8 cellular contexts compared by ENCODE assay signal in the genomic region with DNA sequence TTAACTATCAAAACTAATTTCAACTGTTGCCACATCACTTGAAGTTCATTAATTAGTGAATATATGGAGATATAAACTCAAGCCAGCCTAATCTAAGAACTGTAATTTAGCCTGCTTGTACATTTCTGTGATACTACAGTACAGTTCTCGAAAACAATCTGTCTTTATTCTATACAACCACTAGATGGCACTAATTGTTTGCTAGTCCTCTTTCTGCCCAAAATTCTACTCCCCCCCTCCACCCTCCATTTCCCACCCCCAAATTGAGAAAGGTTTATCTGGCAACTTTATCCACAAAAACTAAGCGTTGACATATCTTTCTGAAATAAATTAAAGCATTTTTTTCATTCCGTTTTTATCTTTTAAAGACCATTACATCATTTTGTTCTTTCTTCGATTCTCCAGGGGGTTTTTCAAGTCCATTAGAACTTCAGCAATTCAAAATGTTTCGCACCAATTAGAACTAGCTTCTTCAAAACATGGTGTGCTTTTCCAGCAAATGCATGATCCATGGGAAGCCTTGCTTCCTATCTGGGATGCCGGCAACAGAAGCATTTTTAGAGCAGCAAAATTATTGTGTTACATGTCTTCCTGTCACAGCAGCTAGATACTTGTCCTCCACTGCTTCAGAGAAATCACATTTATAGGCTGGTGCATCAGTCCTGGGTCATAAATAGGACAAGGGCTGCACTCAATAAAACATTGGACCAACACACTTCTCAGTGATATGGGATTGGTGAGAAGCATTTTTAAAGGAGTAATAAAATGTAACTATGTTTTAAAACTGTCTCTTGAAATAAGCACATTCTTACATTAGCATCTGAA.
DNase-seq lines count a peak whose midpoint lies in the region; ATAC-seq and TF ChIP-seq lines count a peak whose summit lies in the region.

No MANE protein-coding gene starts in this region.

- peak; percentile 78 for TF ChIP-seq CTCF in Loucy (conservative IDR thresholded peaks at IDR 0.05; ENCODE audit: low read length)
- peak; percentile 83 to 93 for TF ChIP-seq CTCF in brain (conservative IDR thresholded peaks at IDR 0.05)
- peak; percentile 75 for TF ChIP-seq CTCF in mesothelial cell of epicardium (IDR thresholded peaks at IDR 0.05; ENCODE audit: unreplicated experiment)

- H3K9ac ChIP-seq in Loucy (ENCODE audit: low read depth, low read length, poor library complexity, severe bottlenecking): no peak overlapping the region

- H3K4me1 ChIP-seq in Loucy (ENCODE audit: insufficient read depth, low read length, poor library complexity, severe bottlenecking): no peaks in the 10 kb centered on the region

- no peak overlapping the region for H2AFZ ChIP-seq in Loucy (ENCODE audit: low read length)

- no peaks in the 10 kb centered on the region for H3K27me3 ChIP-seq in Loucy (ENCODE audit: insufficient read depth, low read length, poor library complexity, severe bottlenecking)

- H3K4me1 Mint-ChIP-seq in brain (peaks cover 31% of the 10 kb centered on the region), mesothelial cell of epicardium (peaks cover 13% of the 10 kb centered on the region)

- H3K79me2 ChIP-seq in Loucy (ENCODE audit: insufficient read depth, low read length): no peaks in the 10 kb centered on the region

- intact Hi-C loops in posterior vena cava (cut with DNase I): no loop called here

- H3K9me3 ChIP-seq in Loucy (ENCODE audit: insufficient read depth, low read depth, low read length): no peaks in the 10 kb centered on the region

- H3K4me2 ChIP-seq in Loucy (ENCODE audit: low read depth, low read length, poor library complexity, severe bottlenecking): no peak overlapping the region

- no peaks in the 10 kb centered on the region for H4K20me1 ChIP-seq in Loucy (ENCODE audit: insufficient read depth, low read length, poor library complexity, severe bottlenecking)

- H3K27me3 Mint-ChIP-seq in brain (peaks cover 18% of the 10 kb centered on the region), mesothelial cell of epicardium (ENCODE audit: low read depth) (peaks cover 78% of the 10 kb centered on the region)

- H3K9me3 Mint-ChIP-seq in brain: peaks cover 0 to 4% (median 2%) of the 10 kb centered on the region in 5 experiments
- H3K9me3 Mint-ChIP-seq in mesothelial cell of epicardium: no peaks in the 10 kb centered on the region

- H3K9me2 ChIP-seq in Loucy (replicated peaks; ENCODE audit: low read depth, low read length): no peaks in the 10 kb centered on the region

- H3K4me3 Mint-ChIP-seq in brain (peak overlapping the region in 4 of 5 experiments; percentile 18 to 63 (median 42)), mesothelial cell of epicardium (no peak overlapping the region)

- no peaks in the 10 kb centered on the region for H3F3A ChIP-seq in Loucy (ENCODE audit: low read depth)

- H3K36me3 ChIP-seq in Loucy (ENCODE audit: insufficient read depth, low read length): no peaks in the 10 kb centered on the region

- H3K27ac Mint-ChIP-seq in brain (no peak overlapping the region), mesothelial cell of epicardium (no peak overlapping the region)

- peak; percentile 33 for DNase-seq in NCI-H82 (lab: John Stamatoyannopoulos, UW)
- DNase-seq in NCI-H82 treated with DMSO at 0.1 percent for 48 hours (lab: John Stamatoyannopoulos, UW; ENCODE audit: unreplicated experiment): no peak
- no peak for DNase-seq in mesothelial cell of epicardium (ENCODE audit: low spot score in 2 of 2, unreplicated experiment in 2 of 2)
- DNase-seq in posterior vena cava (ENCODE audit: low spot score): no peak
- DNase-seq in stimulated activated CD8-positive, alpha-beta memory T cell treated with anti-CD3 and anti-CD28 coated beads, Interleukin-4, amount 100 ng/mL, for 48 hours: no peak

- no peak for ATAC-seq in GM21529 (IDR thresholded peaks at IDR 0.05; ENCODE audit: unreplicated experiment)

- no peaks in the 10 kb centered on the region for H3K36me3 Mint-ChIP-seq in brain
- no peaks in the 10 kb centered on the region for H3K36me3 Mint-ChIP-seq in mesothelial cell of epicardium

- H3K4me3 ChIP-seq in Loucy (ENCODE audit: low read length, poor library complexity, severe bottlenecking): no peak overlapping the region
